ENCODE assay signal across 19 cellular contexts in the genomic region with DNA sequence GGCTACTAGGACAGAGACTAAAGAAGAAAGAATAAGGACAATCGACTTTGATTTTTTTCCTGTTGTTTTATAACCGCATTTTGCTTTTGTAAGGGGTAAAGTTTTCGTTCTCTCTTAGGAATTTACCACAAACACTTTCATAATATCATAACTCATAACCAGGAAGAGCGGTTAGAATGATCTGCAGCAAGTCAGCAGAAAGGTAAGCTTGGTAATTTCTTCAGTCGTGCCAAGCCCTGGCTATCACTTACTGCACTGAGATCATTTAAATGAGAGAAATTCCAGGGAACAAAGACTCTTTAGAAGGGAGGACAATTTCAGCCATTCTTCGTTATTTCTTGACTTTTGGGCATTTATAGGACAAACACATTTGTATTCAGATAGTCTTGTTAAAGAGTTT.
DNase-seq lines count a peak whose midpoint lies in the region; ATAC-seq and TF ChIP-seq lines count a peak whose summit lies in the region.
"Had no signal": no experiment of that assay in that cellular context is flagged by ENCODE, and none has a peak within 500 bp of the region (broad histone marks: within the 10 kb centered on the region; RNA-seq: fewer than 3 reads in every experiment).

No MANE protein-coding gene starts in this region.

- no peak for DNase-seq in activated naive CD4-positive, alpha-beta T cell treated with Interleukin-2 at 50 U/mL for 16 hours
- DNase-seq in RWPE2 (ENCODE audit: low spot score) (no peak), globus pallidus (ENCODE audit: low spot score) (peak; percentile 70), superior temporal gyrus (ENCODE audit: extremely low spot score) (peak; percentile 68), WTC11 (ENCODE audit: low spot score) (no peak)
- no peak for DNase-seq in stimulated activated CD4-positive, alpha-beta T cell treated with anti-CD3 and anti-CD28 coated beads, Interleukin-15, amount 100 ng/mL, for 24 hours
- DNase-seq: activated CD4-positive, alpha-beta T cell treated with anti-CD3 and anti-CD28 coated beads for 48 hours; activated T-cell treated with anti-CD3 and anti-CD28 coated beads, Interleukin-2, amount 50 U/mL, for 1 hour; Caco-2; Kasumi-1; NCI-H1694 treated with DMSO at 0.1 percent for 48 hours; NCI-H69; right cardiac atrium; SHP77; stimulated activated CD8-positive, alpha-beta memory T cell treated with anti-CD3 and anti-CD28 coated beads, Interleukin-4, amount 100 ng/mL, for 48 hours had no signal

- POLR2A ChIA-PET in WTC11 (lab: Charles Lee), result interaction anchor here (0.6 kb wide), 1 partner anchor 157 kb away, joined by 4 read pairs; no protein-coding TSS in a partner anchor

- no peaks in the 10 kb centered on the region for H3K27me3 Mint-ChIP-seq in activated naive CD4-positive, alpha-beta T cell treated with anti-CD3 and anti-CD28 coated beads, Interleukin-2, amount 50 U/mL, for 24 hours
- no peaks in the 10 kb centered on the region for H3K27me3 Mint-ChIP-seq in WTC11 (ENCODE audit: low read depth)
- H3K27me3 Mint-ChIP-seq: natural killer cell treated with Interleukin-12 subunit alpha and Interleukin-12 subunit beta and Interleukin-15 and Interleukin-18, amount 100 ng/mL, for 72 hours had no signal

- H3K27me3 ChIP-seq in RWPE2 (ENCODE audit: insufficient read depth, poor library complexity, severe bottlenecking), result no peaks in the 10 kb centered on the region
- H3K27me3 ChIP-seq: tibial nerve had no signal

- CTCF ChIA-PET in WTC11 (lab: Charles Lee), result interaction anchor here (1.2 kb wide), 1 partner anchor 72 kb away, joined by 3 read pairs; no protein-coding TSS in a partner anchor

- ATAC-seq in RWPE2 (ENCODE audit: low read depth), result peak; percentile 85
- ATAC-seq in GM18861 (IDR thresholded peaks at IDR 0.05; ENCODE audit: unreplicated experiment), result no peak
- no peak for ATAC-seq in WTC11
- ATAC-seq: right cardiac atrium had no signal

- no peak overlapping the region for H3K4me3 Mint-ChIP-seq in activated naive CD4-positive, alpha-beta T cell treated with anti-CD3 and anti-CD28 coated beads, Interleukin-2, amount 50 U/mL, for 24 hours
- H3K4me3 Mint-ChIP-seq in WTC11, result no peak overlapping the region
- H3K4me3 Mint-ChIP-seq: natural killer cell treated with Interleukin-12 subunit alpha and Interleukin-12 subunit beta and Interleukin-15 and Interleukin-18, amount 100 ng/mL, for 72 hours had no signal

- no peak overlapping the region for H3K4me3 ChIP-seq in RWPE2 (ENCODE audit: severe bottlenecking)
- H3K4me3 ChIP-seq: tibial nerve had no signal

- H3K9me3 Mint-ChIP-seq in activated naive CD4-positive, alpha-beta T cell treated with anti-CD3 and anti-CD28 coated beads, Interleukin-2, amount 50 U/mL, for 24 hours, result no peaks in the 10 kb centered on the region
- H3K9me3 Mint-ChIP-seq in WTC11, result peaks cover 8% of the 10 kb centered on the region
- H3K9me3 Mint-ChIP-seq: natural killer cell treated with Interleukin-12 subunit alpha and Interleukin-12 subunit beta and Interleukin-15 and Interleukin-18, amount 100 ng/mL, for 72 hours had no signal

- H3K27ac Mint-ChIP-seq in activated naive CD4-positive, alpha-beta T cell treated with anti-CD3 and anti-CD28 coated beads, Interleukin-2, amount 50 U/mL, for 24 hours, result peak overlapping the region; percentile 52
- H3K27ac Mint-ChIP-seq in WTC11, result no peak overlapping the region
- H3K27ac Mint-ChIP-seq: natural killer cell treated with Interleukin-12 subunit alpha and Interleukin-12 subunit beta and Interleukin-15 and Interleukin-18, amount 100 ng/mL, for 72 hours had no signal

- H3K27ac ChIP-seq in RWPE2 (ENCODE audit: poor library complexity, severe bottlenecking), result no peak overlapping the region

- peaks cover 11% of the 10 kb centered on the region for H3K4me1 ChIP-seq in RWPE2 (ENCODE audit: insufficient read depth, poor library complexity, severe bottlenecking)

- H3K4me1 Mint-ChIP-seq in activated naive CD4-positive, alpha-beta T cell treated with anti-CD3 and anti-CD28 coated beads, Interleukin-2, amount 50 U/mL, for 24 hours, result peaks cover 32% of the 10 kb centered on the region
- peaks cover 12% of the 10 kb centered on the region for H3K4me1 Mint-ChIP-seq in WTC11

- H3K36me3 ChIP-seq in RWPE2 (ENCODE audit: low read depth), result no peaks in the 10 kb centered on the region
- H3K36me3 ChIP-seq: tibial nerve had no signal

- TF ChIP-seq CTCF in RWPE2 (IDR thresholded peaks at IDR 0.05; ENCODE audit: poor library complexity, severe bottlenecking), result no peak
- no peak for TF ChIP-seq CTCF in WTC11 (IDR thresholded peaks at IDR 0.05)

- H3K9me3 ChIP-seq in RWPE2 (ENCODE audit: severe bottlenecking), result peaks cover 4% of the 10 kb centered on the region

- H3K36me3 Mint-ChIP-seq in activated naive CD4-positive, alpha-beta T cell treated with anti-CD3 and anti-CD28 coated beads, Interleukin-2, amount 50 U/mL, for 24 hours, result no peaks in the 10 kb centered on the region
- H3K36me3 Mint-ChIP-seq in WTC11, result peaks cover 8% of the 10 kb centered on the region
- H3K36me3 Mint-ChIP-seq: natural killer cell treated with Interleukin-12 subunit alpha and Interleukin-12 subunit beta and Interleukin-15 and Interleukin-18, amount 100 ng/mL, for 72 hours had no signal

TF ChIP-seq in WTC11, 78 proteins besides CTCF, POLR2A, EP300 and RAD21 (continues in another document):
- TF ChIP-seq, protein P1, sequence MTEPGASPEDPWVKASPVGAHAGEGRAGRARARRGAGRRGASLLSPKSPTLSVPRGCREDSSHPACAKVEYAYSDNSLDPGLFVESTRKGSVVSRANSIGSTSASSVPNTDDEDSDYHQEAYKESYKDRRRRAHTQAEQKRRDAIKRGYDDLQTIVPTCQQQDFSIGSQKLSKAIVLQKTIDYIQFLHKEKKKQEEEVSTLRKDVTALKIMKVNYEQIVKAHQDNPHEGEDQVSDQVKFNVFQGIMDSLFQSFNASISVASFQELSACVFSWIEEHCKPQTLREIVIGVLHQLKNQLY (CRISPR knock-in tag; IDR thresholded peaks at IDR 0.05), result no peak
- TF ChIP-seq GRHL2 (CRISPR knock-in tag; IDR thresholded peaks at IDR 0.05; ENCODE audit: insufficient replicate concordance, severe bottlenecking), result no peak
- no peak for TF ChIP-seq TEAD4 (CRISPR knock-in tag; IDR thresholded peaks at IDR 0.05)
- no peak for TF ChIP-seq MXD4 (CRISPR knock-in tag; IDR thresholded peaks at IDR 0.05; ENCODE audit: borderline replicate concordance)
- no peak for TF ChIP-seq HMGA2 (CRISPR knock-in tag; IDR thresholded peaks at IDR 0.05)
- TF ChIP-seq, protein P2, sequence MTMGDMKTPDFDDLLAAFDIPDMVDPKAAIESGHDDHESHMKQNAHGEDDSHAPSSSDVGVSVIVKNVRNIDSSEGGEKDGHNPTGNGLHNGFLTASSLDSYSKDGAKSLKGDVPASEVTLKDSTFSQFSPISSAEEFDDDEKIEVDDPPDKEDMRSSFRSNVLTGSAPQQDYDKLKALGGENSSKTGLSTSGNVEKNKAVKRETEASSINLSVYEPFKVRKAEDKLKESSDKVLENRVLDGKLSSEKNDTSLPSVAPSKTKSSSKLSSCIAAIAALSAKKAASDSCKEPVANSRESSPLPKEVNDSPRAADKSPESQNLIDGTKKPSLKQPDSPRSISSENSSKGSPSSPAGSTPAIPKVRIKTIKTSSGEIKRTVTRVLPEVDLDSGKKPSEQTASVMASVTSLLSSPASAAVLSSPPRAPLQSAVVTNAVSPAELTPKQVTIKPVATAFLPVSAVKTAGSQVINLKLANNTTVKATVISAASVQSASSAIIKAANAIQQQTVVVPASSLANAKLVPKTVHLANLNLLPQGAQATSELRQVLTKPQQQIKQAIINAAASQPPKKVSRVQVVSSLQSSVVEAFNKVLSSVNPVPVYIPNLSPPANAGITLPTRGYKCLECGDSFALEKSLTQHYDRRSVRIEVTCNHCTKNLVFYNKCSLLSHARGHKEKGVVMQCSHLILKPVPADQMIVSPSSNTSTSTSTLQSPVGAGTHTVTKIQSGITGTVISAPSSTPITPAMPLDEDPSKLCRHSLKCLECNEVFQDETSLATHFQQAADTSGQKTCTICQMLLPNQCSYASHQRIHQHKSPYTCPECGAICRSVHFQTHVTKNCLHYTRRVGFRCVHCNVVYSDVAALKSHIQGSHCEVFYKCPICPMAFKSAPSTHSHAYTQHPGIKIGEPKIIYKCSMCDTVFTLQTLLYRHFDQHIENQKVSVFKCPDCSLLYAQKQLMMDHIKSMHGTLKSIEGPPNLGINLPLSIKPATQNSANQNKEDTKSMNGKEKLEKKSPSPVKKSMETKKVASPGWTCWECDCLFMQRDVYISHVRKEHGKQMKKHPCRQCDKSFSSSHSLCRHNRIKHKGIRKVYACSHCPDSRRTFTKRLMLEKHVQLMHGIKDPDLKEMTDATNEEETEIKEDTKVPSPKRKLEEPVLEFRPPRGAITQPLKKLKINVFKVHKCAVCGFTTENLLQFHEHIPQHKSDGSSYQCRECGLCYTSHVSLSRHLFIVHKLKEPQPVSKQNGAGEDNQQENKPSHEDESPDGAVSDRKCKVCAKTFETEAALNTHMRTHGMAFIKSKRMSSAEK (CRISPR knock-in tag; IDR thresholded peaks at IDR 0.05; ENCODE audit: borderline replicate concordance), result no peak
- no peak for TF ChIP-seq FOXK1 (CRISPR knock-in tag; IDR thresholded peaks at IDR 0.05)
- no peak for TF ChIP-seq SMAD4 (CRISPR knock-in tag; IDR thresholded peaks at IDR 0.05)
- TF ChIP-seq, protein P3, sequence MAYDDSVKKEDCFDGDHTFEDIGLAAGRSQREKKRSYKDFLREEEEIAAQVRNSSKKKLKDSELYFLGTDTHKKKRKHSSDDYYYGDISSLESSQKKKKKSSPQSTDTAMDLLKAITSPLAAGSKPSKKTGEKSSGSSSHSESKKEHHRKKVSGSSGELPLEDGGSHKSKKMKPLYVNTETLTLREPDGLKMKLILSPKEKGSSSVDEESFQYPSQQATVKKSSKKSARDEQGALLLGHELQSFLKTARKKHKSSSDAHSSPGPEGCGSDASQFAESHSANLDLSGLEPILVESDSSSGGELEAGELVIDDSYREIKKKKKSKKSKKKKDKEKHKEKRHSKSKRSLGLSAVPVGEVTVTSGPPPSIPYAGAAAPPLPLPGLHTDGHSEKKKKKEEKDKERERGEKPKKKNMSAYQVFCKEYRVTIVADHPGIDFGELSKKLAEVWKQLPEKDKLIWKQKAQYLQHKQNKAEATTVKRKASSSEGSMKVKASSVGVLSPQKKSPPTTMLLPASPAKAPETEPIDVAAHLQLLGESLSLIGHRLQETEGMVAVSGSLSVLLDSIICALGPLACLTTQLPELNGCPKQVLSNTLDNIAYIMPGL (CRISPR knock-in tag; IDR thresholded peaks at IDR 0.05), result no peak
- TF ChIP-seq ZNF138 (CRISPR knock-in tag; conservative IDR thresholded peaks at IDR 0.05), result no peak
- no peak for TF ChIP-seq ZNF423 (CRISPR knock-in tag; IDR thresholded peaks at IDR 0.05)
- TF ChIP-seq MYBL2 (CRISPR knock-in tag; IDR thresholded peaks at IDR 0.05), result no peak

Comparison
In these comparisons a context has a peak if more than half of its experiments do, and no peak if none do; other contexts are left out.
1. DNase-seq: peak in globus pallidus (single experiment) and superior temporal gyrus (single experiment); none in activated naive CD4-positive, alpha-beta T cell treated with Interleukin-2 at 50 U/mL for 16 hours (single experiment), RWPE2 (single experiment), stimulated activated CD4-positive, alpha-beta T cell treated with anti-CD3 and anti-CD28 coated beads, Interleukin-15, amount 100 ng/mL, for 24 hours (single experiment) and WTC11 (single experiment).